13 cellular contexts compared by ENCODE assay signal in the genomic region with DNA sequence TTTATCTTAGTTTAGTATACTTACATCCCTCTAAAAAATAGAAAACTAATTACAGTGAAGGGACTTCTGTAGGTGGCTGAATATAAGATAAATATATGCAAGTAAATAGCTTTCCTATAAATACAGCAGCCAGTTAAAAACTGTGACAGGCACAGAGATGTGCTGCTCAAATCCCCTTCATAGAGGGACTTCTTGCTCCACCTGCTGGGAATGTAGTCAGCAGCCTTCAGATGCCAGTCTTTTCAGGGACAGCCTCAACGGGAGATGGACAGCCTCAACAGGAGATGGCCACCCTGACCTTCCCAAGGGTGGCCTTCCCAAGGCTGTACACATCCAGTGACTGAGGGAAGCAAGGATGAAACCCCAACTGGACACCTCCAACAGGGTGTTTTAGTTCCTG. TPM values are rescaled to one million over a fixed set of nuclear protein-coding genes. Genes with fewer than 3 reads are reported as not detected.
DNase-seq lines count a peak whose midpoint lies in the region; ATAC-seq and TF ChIP-seq lines count a peak whose summit lies in the region.
"Had no signal": no experiment of that assay in that cellular context is flagged by ENCODE, and none has a peak within 500 bp of the region (broad histone marks: within the 10 kb centered on the region; RNA-seq: fewer than 3 reads in every experiment).

No MANE protein-coding gene starts in this region.

- H3K27ac ChIP-seq in naive thymus-derived CD4-positive, alpha-beta T cell (ENCODE audit: low read depth, low read length), result no peak overlapping the region
- H3K27ac ChIP-seq: neutrophil had no signal

- no peaks in the 10 kb centered on the region for H3K36me3 Mint-ChIP-seq in naive thymus-derived CD4-positive, alpha-beta T cell
- no peaks in the 10 kb centered on the region for H3K36me3 Mint-ChIP-seq in natural killer cell treated with Interleukin-12 subunit alpha and Interleukin-12 subunit beta and Interleukin-15 and Interleukin-18, amount 100 ng/mL, for 72 hours
- H3K36me3 Mint-ChIP-seq in naive thymus-derived CD8-positive, alpha-beta T cell, result no peaks in the 10 kb centered on the region
- H3K36me3 Mint-ChIP-seq: stimulated activated effector memory CD8-positive, alpha-beta T cell treated with anti-CD3 and anti-CD28 coated beads, Interleukin-12 subunit alpha, Interleukin-12 subunit beta, amount 100 ng/mL, for 72 hours; WTC11 had no signal

- no peak overlapping the region for H3K4me3 Mint-ChIP-seq in naive thymus-derived CD4-positive, alpha-beta T cell
- H3K4me3 Mint-ChIP-seq in natural killer cell treated with Interleukin-12 subunit alpha and Interleukin-12 subunit beta and Interleukin-15 and Interleukin-18, amount 100 ng/mL, for 72 hours, result no peak overlapping the region
- no peak overlapping the region for H3K4me3 Mint-ChIP-seq in naive thymus-derived CD8-positive, alpha-beta T cell
- H3K4me3 Mint-ChIP-seq: activated T-cell treated with anti-CD3 and anti-CD28 coated beads, Interleukin-2, amount 50 U/mL, for 4 hours; stimulated activated effector memory CD8-positive, alpha-beta T cell treated with anti-CD3 and anti-CD28 coated beads, Interleukin-12 subunit alpha, Interleukin-12 subunit beta, amount 100 ng/mL, for 72 hours; WTC11 had no signal

- no peak overlapping the region for H3K4me3 ChIP-seq in naive thymus-derived CD4-positive, alpha-beta T cell (ENCODE audit: low read length)

- no peaks in the 10 kb centered on the region for H3K9me3 ChIP-seq in naive thymus-derived CD4-positive, alpha-beta T cell (ENCODE audit: control insufficient read depth in 2 of 3, low read length in 3 of 3)
- H3K9me3 ChIP-seq: neutrophil had no signal

- no peaks in the 10 kb centered on the region for H3K27me3 ChIP-seq in naive thymus-derived CD4-positive, alpha-beta T cell (ENCODE audit: control insufficient read depth in 2 of 2, insufficient read depth in 2 of 2, low read length in 2 of 2)

- H3K4me1 Mint-ChIP-seq in naive thymus-derived CD4-positive, alpha-beta T cell, result no peaks in the 10 kb centered on the region
- H3K4me1 Mint-ChIP-seq in natural killer cell treated with Interleukin-12 subunit alpha and Interleukin-12 subunit beta and Interleukin-15 and Interleukin-18, amount 100 ng/mL, for 72 hours (ENCODE audit: low read depth in 2 of 2), result peaks cover 0 to 5% of the 10 kb centered on the region in 2 donors
- H3K4me1 Mint-ChIP-seq in naive thymus-derived CD8-positive, alpha-beta T cell, result peaks cover 0 to 2% (median 0%) of the 10 kb centered on the region in 4 donors
- H3K4me1 Mint-ChIP-seq: stimulated activated effector memory CD8-positive, alpha-beta T cell treated with anti-CD3 and anti-CD28 coated beads, Interleukin-12 subunit alpha, Interleukin-12 subunit beta, amount 100 ng/mL, for 72 hours had no signal

- H3K27ac Mint-ChIP-seq in naive thymus-derived CD4-positive, alpha-beta T cell, result no peak overlapping the region
- no peak overlapping the region for H3K27ac Mint-ChIP-seq in natural killer cell treated with Interleukin-12 subunit alpha and Interleukin-12 subunit beta and Interleukin-15 and Interleukin-18, amount 100 ng/mL, for 72 hours
- H3K27ac Mint-ChIP-seq in naive thymus-derived CD8-positive, alpha-beta T cell, result no peak overlapping the region
- H3K27ac Mint-ChIP-seq: stimulated activated effector memory CD8-positive, alpha-beta T cell treated with anti-CD3 and anti-CD28 coated beads, Interleukin-12 subunit alpha, Interleukin-12 subunit beta, amount 100 ng/mL, for 72 hours; WTC11 had no signal

- no peaks in the 10 kb centered on the region for H3K36me3 ChIP-seq in naive thymus-derived CD4-positive, alpha-beta T cell (ENCODE audit: control insufficient read depth in 2 of 3, insufficient read depth in 3 of 3, low read length in 3 of 3)
- H3K36me3 ChIP-seq: neutrophil had no signal

- intact Hi-C loops in naive thymus-derived CD4-positive, alpha-beta T cell (cut with micrococcal nuclease), result no loop called here

- DNase-seq in GM10248 (ENCODE audit: extremely low spot score), result peak; percentile 13
- peak; percentile 14 for DNase-seq in NCI-H524 treated with DMSO at 0.1 percent for 48 hours (lab: John Stamatoyannopoulos, UW)
- peak; percentile 22 for DNase-seq in renal cortical epithelial cell (ENCODE audit: low read depth)
- DNase-seq in naive thymus-derived CD4-positive, alpha-beta T cell, result no peak
- DNase-seq in natural killer cell treated with Interleukin-12 subunit alpha and Interleukin-12 subunit beta and Interleukin-15 and Interleukin-18, amount 100 ng/mL, for 72 hours (ENCODE audit: low spot score), result no peak
- DNase-seq in NCI-H2081 treated with DMSO at 0.1 percent for 48 hours (lab: John Stamatoyannopoulos, UW), result no peak
- DNase-seq in naive thymus-derived CD8-positive, alpha-beta T cell, result no peak
- DNase-seq: activated T-cell treated with anti-CD3 and anti-CD28 coated beads, Interleukin-2, amount 50 U/mL, for 4 hours had no signal

- POLR2A ChIA-PET in GM10248 (lab: Yijun Ruan, JAX), result no interaction called here
- POLR2A ChIA-PET in naive thymus-derived CD4-positive, alpha-beta T cell (lab: Charles Lee), result no interaction called here
- POLR2A ChIA-PET in naive thymus-derived CD8-positive, alpha-beta T cell (lab: Charles Lee), result no interaction called here

- peaks cover 0 to 19% (median 1%) of the 10 kb centered on the region in 11 donors for H3K9me3 Mint-ChIP-seq in naive thymus-derived CD4-positive, alpha-beta T cell
- H3K9me3 Mint-ChIP-seq in natural killer cell treated with Interleukin-12 subunit alpha and Interleukin-12 subunit beta and Interleukin-15 and Interleukin-18, amount 100 ng/mL, for 72 hours, result no peaks in the 10 kb centered on the region
- H3K9me3 Mint-ChIP-seq in naive thymus-derived CD8-positive, alpha-beta T cell, result peaks cover 0 to 14% (median 4%) of the 10 kb centered on the region in 9 donors
- H3K9me3 Mint-ChIP-seq: activated T-cell treated with anti-CD3 and anti-CD28 coated beads, Interleukin-2, amount 50 U/mL, for 4 hours; stimulated activated effector memory CD8-positive, alpha-beta T cell treated with anti-CD3 and anti-CD28 coated beads, Interleukin-12 subunit alpha, Interleukin-12 subunit beta, amount 100 ng/mL, for 72 hours had no signal

- H3K27me3 Mint-ChIP-seq in naive thymus-derived CD4-positive, alpha-beta T cell, result peaks cover 0 to 43% (median 20%) of the 10 kb centered on the region in 5 donors
- peaks cover 20 to 21% of the 10 kb centered on the region in 2 donors for H3K27me3 Mint-ChIP-seq in natural killer cell treated with Interleukin-12 subunit alpha and Interleukin-12 subunit beta and Interleukin-15 and Interleukin-18, amount 100 ng/mL, for 72 hours
- H3K27me3 Mint-ChIP-seq in naive thymus-derived CD8-positive, alpha-beta T cell, result peaks cover 7 to 27% (median 13%) of the 10 kb centered on the region in 5 donors

- no peak for TF ChIP-seq CTCF in GM10248 (IDR thresholded peaks at IDR 0.05; ENCODE audit: control extremely low read depth, extremely low read depth, low read depth, missing control alignments)

- CTCF ChIA-PET in GM10248 (lab: Yijun Ruan, JAX), result interaction anchor here (1.7 kb wide), 1 partner anchor 19 kb away, joined by 4 read pairs; no protein-coding TSS in a partner anchor
- CTCF ChIA-PET in naive thymus-derived CD4-positive, alpha-beta T cell (lab: Charles Lee), result no interaction called here

- peak; percentile 28 for ATAC-seq in esophagus mucosa
- ATAC-seq in naive thymus-derived CD4-positive, alpha-beta T cell, result no peak
- ATAC-seq in natural killer cell treated with Interleukin-12 subunit alpha and Interleukin-12 subunit beta and Interleukin-15 and Interleukin-18, amount 100 ng/mL, for 72 hours, result no peak
- ATAC-seq in naive thymus-derived CD8-positive, alpha-beta T cell, result no peak
- ATAC-seq: activated T-cell treated with anti-CD3 and anti-CD28 coated beads, Interleukin-2, amount 50 U/mL, for 4 hours; stimulated activated effector memory CD8-positive, alpha-beta T cell treated with anti-CD3 and anti-CD28 coated beads, Interleukin-12 subunit alpha, Interleukin-12 subunit beta, amount 100 ng/mL, for 72 hours; WTC11 had no signal

- no peaks in the 10 kb centered on the region for H3K4me1 ChIP-seq in naive thymus-derived CD4-positive, alpha-beta T cell (ENCODE audit: control insufficient read depth in 2 of 2, insufficient read depth in 2 of 2, low read length in 2 of 2)

RNA-seq across cellular contexts. Expression of a gene that starts 15.7 kb away (rescaled TPM):
- not detected for total RNA-seq in esophagus mucosa
- total RNA-seq in renal cortical epithelial cell, result not detected in 2 replicates
- total RNA-seq in naive thymus-derived CD4-positive, alpha-beta T cell, result not detected
- polyA plus RNA-seq in naive thymus-derived CD4-positive, alpha-beta T cell, result not detected
- total RNA-seq in natural killer cell treated with Interleukin-12 subunit alpha and Interleukin-12 subunit beta and Interleukin-15 and Interleukin-18, amount 100 ng/mL, for 72 hours, result not detected
- not detected for total RNA-seq in naive thymus-derived CD8-positive, alpha-beta T cell
- polyA plus RNA-seq in naive thymus-derived CD8-positive, alpha-beta T cell, result not detected
- total RNA-seq: activated T-cell treated with anti-CD3 and anti-CD28 coated beads, Interleukin-2, amount 50 U/mL, for 4 hours; WTC11 had no signal
- polyA plus RNA-seq: esophagus had no signal

Comparison
In these comparisons a context has a peak if more than half of its experiments do, and no peak if none do; other contexts are left out.
1. DNase-seq: peak in GM10248 (single experiment), NCI-H524 treated with DMSO at 0.1 percent for 48 hours (single experiment) and renal cortical epithelial cell (single experiment); none in naive thymus-derived CD4-positive, alpha-beta T cell (0 of 9), natural killer cell treated with Interleukin-12 subunit alpha and Interleukin-12 subunit beta and Interleukin-15 and Interleukin-18, amount 100 ng/mL, for 72 hours (single experiment), NCI-H2081 treated with DMSO at 0.1 percent for 48 hours (single experiment) and naive thymus-derived CD8-positive, alpha-beta T cell (0 of 10).